In genomic region chr6:155328539-155329459, GRCh38 we compare ENCODE assay signal across 13 cellular contexts. TPM values are rescaled to one million over a fixed set of nuclear protein-coding genes. Genes with fewer than 3 reads are reported as not detected.
DNase-seq lines count a peak whose midpoint lies in the region; ATAC-seq and TF ChIP-seq lines count a peak whose summit lies in the region.
"Had no signal": no experiment of that assay in that cellular context is flagged by ENCODE, and none has a peak within 500 bp of the region (broad histone marks: within the 10 kb centered on the region; RNA-seq: fewer than 3 reads in every experiment).

No MANE protein-coding gene starts in this region.

- intact Hi-C loops in Calu3 (cut with micrococcal nuclease; ENCODE audit: unreplicated experiment) = loop anchor here (5.0 to 10.0 kb wide), 4 partner anchors 166 to 1716 kb away; partner anchors contain the start of gene ARID1B

- H3K27me3 ChIP-seq in HUES64 (ENCODE audit: insufficient read depth, low read length) = no peaks in the 10 kb centered on the region
- H3K27me3 ChIP-seq in lung (ENCODE audit: control insufficient read depth, insufficient read depth) = no peaks in the 10 kb centered on the region

- H3K27me3 Mint-ChIP-seq in Calu3 (ENCODE audit: unreplicated experiment) = no peaks in the 10 kb centered on the region

- H3K27ac ChIP-seq in HUES64 (ENCODE audit: low read depth, low read length) = peak overlapping the region; percentile 1; the same call in 1 of the 2 replicates
- peak overlapping the region; percentile 84 for H3K27ac ChIP-seq in SK-N-MC
- H3K27ac ChIP-seq in lung (ENCODE audit: low read depth in 1 of 2, low read length in 1 of 2) = no peak overlapping the region

- H3K4me1 ChIP-seq in HUES64 (ENCODE audit: insufficient read depth, low read length) (peaks cover 20% of the 10 kb centered on the region), lung (ENCODE audit: control insufficient read depth in 2 of 2, insufficient read depth in 2 of 2, low read length in 2 of 2) (no peaks in the 10 kb centered on the region)

- H3K9ac ChIP-seq in HUES64 (ENCODE audit: low read depth, low read length) (no peak overlapping the region), SK-N-MC (ENCODE audit: insufficient read length) (no peak overlapping the region)

- H3K36me3 Mint-ChIP-seq in Calu3 (ENCODE audit: insufficient read depth, unreplicated experiment) = peaks cover 12% of the 10 kb centered on the region
- H3K36me3 Mint-ChIP-seq: CD4-positive, alpha-beta memory T cell had no signal

- H3K9me3 ChIP-seq in HUES64 (ENCODE audit: insufficient read depth, low read depth, low read length) (no peaks in the 10 kb centered on the region), SK-N-MC (ENCODE audit: low read depth, low read length) (no peaks in the 10 kb centered on the region), lung (ENCODE audit: control insufficient read depth in 2 of 2, insufficient read depth in 1 of 2, low read length in 1 of 2) (no peaks in the 10 kb centered on the region)

- H3K36me3 ChIP-seq in HUES64 (ENCODE audit: insufficient read depth, low read length) = no peaks in the 10 kb centered on the region
- no peaks in the 10 kb centered on the region for H3K36me3 ChIP-seq in SK-N-MC (ENCODE audit: insufficient read depth, low read length)
- no peaks in the 10 kb centered on the region for H3K36me3 ChIP-seq in lung (ENCODE audit: control insufficient read depth in 2 of 2, insufficient read depth in 2 of 2, low read length in 2 of 2)

- no peak overlapping the region for H3K4me3 ChIP-seq in HUES64 (ENCODE audit: low read length)
- H3K4me3 ChIP-seq in SK-N-MC = no peak overlapping the region
- H3K4me3 ChIP-seq in lung = no peak overlapping the region

- DNase-seq in Calu3 = peak; percentile 75
- DNase-seq in SK-N-MC (ENCODE audit: low read depth, low spot score) = no peak
- DNase-seq in lung (ENCODE audit: low spot score) = peak; percentile 49
- DNase-seq in GF-D8 (lab: John Stamatoyannopoulos, UW) = no peak
- no peak for DNase-seq in D341Med (ENCODE audit: low spot score)
- DNase-seq: activated effector memory CD4-positive, alpha-beta T cell treated with Interleukin-2 at 50 U/mL for 16 hours; CD4-positive, alpha-beta memory T cell; central memory CD4-positive, alpha-beta T cell; NCI-H2081 treated with DMSO at 0.1 percent for 48 hours had no signal

- H3K9me3 Mint-ChIP-seq in Calu3 (ENCODE audit: low read depth, unreplicated experiment) = no peaks in the 10 kb centered on the region
- H3K9me3 Mint-ChIP-seq: CD4-positive, alpha-beta memory T cell had no signal

- TF ChIP-seq CTCF in Calu3 (IDR thresholded peaks at IDR 0.05; ENCODE audit: unreplicated experiment) (no peak), lung (IDR thresholded peaks at IDR 0.05; ENCODE audit: control extremely low read depth, extremely low read depth) (no peak)

- no peak for ATAC-seq in lung (ENCODE audit: insufficient read depth, low FRiP score)
- no peak for ATAC-seq in HG03354 (IDR thresholded peaks at IDR 0.05; ENCODE audit: poor library complexity, severe bottlenecking, unreplicated experiment)
- no peak for ATAC-seq in GM19328 (IDR thresholded peaks at IDR 0.05; ENCODE audit: unreplicated experiment)
- ATAC-seq: activated CD4-positive, CD25-positive, alpha-beta regulatory T cell treated with anti-CD3 and anti-CD28 coated beads, Interleukin-2, amount 50 U/mL, for 24 hours had no signal

- peaks cover 42% of the 10 kb centered on the region for H3K4me1 Mint-ChIP-seq in Calu3 (ENCODE audit: low read depth, unreplicated experiment)

- 69% methylated on average over 6 of the region's 6 CpGs for WGBS in HUES64
- 55 to 72% methylated on average over 6 of the region's 6 CpGs for WGBS in lung, 2 donors

- H3K4me3 Mint-ChIP-seq in Calu3 (ENCODE audit: low read depth, unreplicated experiment) = peak overlapping the region; percentile 25
- H3K4me3 Mint-ChIP-seq: CD4-positive, alpha-beta memory T cell had no signal

- peak overlapping the region; percentile 96 for H3K27ac Mint-ChIP-seq in Calu3 (ENCODE audit: unreplicated experiment)
- H3K27ac Mint-ChIP-seq: CD4-positive, alpha-beta memory T cell had no signal

- CTCF ChIA-PET in Calu3 (lab: Charles Lee) = interaction anchor here (0.6 to 2.3 kb wide), 5 partner anchors 13 to 1913 kb away, joined by 3 to 12 read pairs (median 5); no protein-coding TSS in a partner anchor

- BruUV-seq in Calu3 (replicated peaks; lab: Mats Ljungman, UMichigan) = no TSS peak

RNA-seq across cellular contexts. Expression of gene TFB1M, which starts 14.5 kb away (rescaled TPM):
- total RNA-seq in Calu3 (2022) (24.9 and 27.4 TPM in 2 replicates), lung (10 to 100 TPM; 23.0 to 27.9 TPM)
- polyA plus RNA-seq in HUES64 (2013, experiment 1 of 2) = 20.7 TPM
- 18.4 TPM for polyA plus RNA-seq in HUES64 (2013, experiment 2 of 2)
- polyA plus RNA-seq in lung = 10 to 100 TPM in 1 of 2 donors, 1 to 10 TPM in 1; 9.7 to 15.0 TPM

Comparison
In these comparisons a context has a peak if more than half of its experiments do, and no peak if none do; other contexts are left out.
1. DNase-seq: peak in Calu3 (single experiment) and lung (single experiment); none in SK-N-MC (single experiment), GF-D8 (single experiment) and D341Med (single experiment).
2. H3K27ac ChIP-seq: peak in HUES64 (single experiment) and SK-N-MC (single experiment); none in lung (0 of 2).